17 cellular contexts compared by ENCODE assay signal in genomic region chr1:12053752-12054548, GRCh38. TPM values are rescaled to one million over a fixed set of nuclear protein-coding genes. Genes with fewer than 3 reads are reported as not detected.
DNase-seq lines count a peak whose midpoint lies in the region; ATAC-seq, FAIRE-seq and TF ChIP-seq lines count a peak whose summit lies in the region.
"Had no signal": no experiment of that assay in that cellular context is flagged by ENCODE, and none has a peak within 500 bp of the region (broad histone marks: within the 10 kb centered on the region; RNA-seq: fewer than 3 reads in every experiment).

No MANE protein-coding gene starts in this region.

- H3K4me1 ChIP-seq in testis, result no peaks in the 10 kb centered on the region

- no peak for TF ChIP-seq POLR2A in testis (IDR thresholded peaks at IDR 0.05)

- H3K36me3 ChIP-seq in testis (ENCODE audit: low read depth, missing control alignments), result no peaks in the 10 kb centered on the region
- H3K36me3 ChIP-seq: suprapubic skin had no signal

- ATAC-seq in GM21619 (IDR thresholded peaks at IDR 0.05; ENCODE audit: unreplicated experiment), result peak; percentile 20
- ATAC-seq in GM18511 (IDR thresholded peaks at IDR 0.05; ENCODE audit: unreplicated experiment), result no peak
- ATAC-seq in GM18907 (IDR thresholded peaks at IDR 0.05; ENCODE audit: unreplicated experiment), result no peak

- H3K27me3 ChIP-seq in testis, result no peaks in the 10 kb centered on the region
- H3K27me3 ChIP-seq: suprapubic skin had no signal

- TF ChIP-seq CTCF in fibroblast of the aortic adventitia (IDR thresholded peaks at IDR 0.05; ENCODE audit: insufficient read depth, low read length) (no peak), testis (IDR thresholded peaks at IDR 0.05) (no peak)

- intact Hi-C loops in testis (cut with DNase I; ENCODE audit: low total_unique reads), result no loop called here

- H3K9me3 ChIP-seq in testis, result no peaks in the 10 kb centered on the region
- H3K9me3 ChIP-seq: suprapubic skin had no signal

- no peak overlapping the region for H3K27ac ChIP-seq in testis
- H3K27ac ChIP-seq: suprapubic skin had no signal

- H3K4me3 ChIP-seq in fibroblast of the aortic adventitia (ENCODE audit: low read depth, low read length), result no peak overlapping the region
- H3K4me3 ChIP-seq in testis, result no peak overlapping the region
- H3K4me3 ChIP-seq: GM23338, lung, suprapubic skin had no signal

- peak; percentile 37 for DNase-seq in stimulated activated CD4-positive, alpha-beta T cell treated with anti-CD3 and anti-CD28 coated beads, Interleukin-15, amount 100 ng/mL, for 24 hours
- no peak for DNase-seq in stimulated activated CD4-positive, alpha-beta T cell treated with anti-CD3 and anti-CD28 coated beads, Interleukin-4, amount 100 ng/mL, for 24 hours
- DNase-seq in fibroblast of the aortic adventitia (ENCODE audit: low read depth), result peak; percentile 30
- DNase-seq in urothelium cell line (ENCODE audit: low spot score), result no peak
- no peak for DNase-seq in testis
- DNase-seq: activated naive CD4-positive, alpha-beta T cell treated with anti-CD3 and anti-CD28 coated beads, Interleukin-2, amount 50 U/mL, for 16 hours; DMS 273 treated with DMSO at 0.1 percent for 48 hours; effector CD8-positive, alpha-beta T cell; NCI-H2171; small intestine; T-helper 9 cell had no signal

- WGBS in testis, 2 donors, result 77 to 86% methylated on average over 5 to 13 of the region's 13 CpGs

- peak; percentile 69 for FAIRE-seq in urothelium cell line (lab: Jason Lieb, UNC)
- FAIRE-seq: small intestine had no signal

RNA-seq across cellular contexts. Expression of gene TNFRSF8, which starts 9.2 kb away (rescaled TPM):
- total RNA-seq in fibroblast of the aortic adventitia (ENCODE audit: low replicate concordance) (0.09 and 15.4 TPM in 2 replicates), testis (1 to 10 TPM; 5.4 to 6.9 TPM)
- 5.0 TPM for polyA plus RNA-seq in testis (ENCODE audit: insufficient read depth, low read depth, low replicate concordance)

RNA-seq across cellular contexts. Expression of gene MIIP, which starts 34.7 kb away (rescaled TPM):
- total RNA-seq in fibroblast of the aortic adventitia (ENCODE audit: low replicate concordance) (22.0 and 31.4 TPM in 2 replicates), testis (10 to 100 TPM; 69.8 to 83.9 TPM)
- 44.5 TPM for polyA plus RNA-seq in testis (ENCODE audit: insufficient read depth, low read depth, low replicate concordance)

Comparison
In these comparisons a context has a peak if more than half of its experiments do, and no peak if none do; other contexts are left out.
1. DNase-seq: peak in stimulated activated CD4-positive, alpha-beta T cell treated with anti-CD3 and anti-CD28 coated beads, Interleukin-15, amount 100 ng/mL, for 24 hours (single experiment) and fibroblast of the aortic adventitia (single experiment); none in stimulated activated CD4-positive, alpha-beta T cell treated with anti-CD3 and anti-CD28 coated beads, Interleukin-4, amount 100 ng/mL, for 24 hours (single experiment), urothelium cell line (single experiment) and testis (single experiment).